Comparison of ENCODE assay signal across 14 cellular contexts in genomic region chrX:27600686-27601085, GRCh38. TPM values are rescaled to one million over a fixed set of nuclear protein-coding genes. Genes with fewer than 3 reads are reported as not detected.
DNase-seq lines count a peak whose midpoint lies in the region; ATAC-seq, FAIRE-seq and TF ChIP-seq lines count a peak whose summit lies in the region.
"Had no signal": no experiment of that assay in that cellular context is flagged by ENCODE, and none has a peak within 500 bp of the region (broad histone marks: within the 10 kb centered on the region; RNA-seq: fewer than 3 reads in every experiment).

No MANE protein-coding gene starts in this region.

- H3K9me3 Mint-ChIP-seq in Calu3 (ENCODE audit: low read depth, unreplicated experiment) (peaks cover under 1% of the 10 kb centered on the region), astrocyte (ENCODE audit: unreplicated experiment) (no peaks in the 10 kb centered on the region)
- H3K9me3 Mint-ChIP-seq: CD4-positive, CD25-positive, alpha-beta regulatory T cell had no signal

- H3K4me3 ChIP-seq in astrocyte (ENCODE audit: insufficient read depth, low read depth, low read length) (no peak overlapping the region), fibroblast of pulmonary artery (replicated peaks; ENCODE audit: low read depth, low read length) (no peak overlapping the region)

- peak; percentile 33 for DNase-seq in Calu3
- peak; percentile 47 for DNase-seq in NCI-H2171 treated with DMSO at 0.1 percent for 48 hours (lab: John Stamatoyannopoulos, UW)
- DNase-seq in astrocyte (ENCODE audit: low read depth): peak; percentile 24
- DNase-seq in fibroblast of pulmonary artery (ENCODE audit: low read depth): peak; percentile 55
- no peak for DNase-seq in ureter (ENCODE audit: low spot score)
- DNase-seq in effector CD4-positive, alpha-beta T cell: no peak
- DNase-seq: CD4-positive, CD25-positive, alpha-beta regulatory T cell; Karpas-422; NCI-H1417; NCI-H2029; NCI-H524 treated with DMSO at 0.1 percent for 48 hours; Right ventricle myocardium superior had no signal

- no peak overlapping the region for H3K9ac ChIP-seq in astrocyte (ENCODE audit: low read length)

- no peaks in the 10 kb centered on the region for H3K36me3 ChIP-seq in astrocyte (ENCODE audit: insufficient read depth, low read length)

- no peak for TF ChIP-seq CTCF in Calu3 (IDR thresholded peaks at IDR 0.05; ENCODE audit: unreplicated experiment)
- no peak for TF ChIP-seq CTCF in astrocyte (IDR thresholded peaks at IDR 0.05; ENCODE audit: insufficient read depth, low read depth, low read length)
- no peak for TF ChIP-seq CTCF in fibroblast of pulmonary artery (IDR thresholded peaks at IDR 0.05; ENCODE audit: low read length, missing control alignments)

- no peaks in the 10 kb centered on the region for H3K27me3 Mint-ChIP-seq in Calu3 (ENCODE audit: unreplicated experiment)
- no peaks in the 10 kb centered on the region for H3K27me3 Mint-ChIP-seq in astrocyte (ENCODE audit: low read depth, unreplicated experiment)
- H3K27me3 Mint-ChIP-seq: CD4-positive, CD25-positive, alpha-beta regulatory T cell had no signal

- H3K79me2 ChIP-seq in astrocyte (ENCODE audit: insufficient read depth, low read length): no peaks in the 10 kb centered on the region

- peak overlapping the region; percentile 19 for H3K27ac ChIP-seq in astrocyte (ENCODE audit: low read depth, low read length)

- H3K27me3 ChIP-seq in astrocyte (ENCODE audit: insufficient read depth, low read length): no peaks in the 10 kb centered on the region

- H3K4me1 ChIP-seq in astrocyte (ENCODE audit: insufficient read depth, low read length): no peaks in the 10 kb centered on the region

- H3K4me1 Mint-ChIP-seq in Calu3 (ENCODE audit: low read depth, unreplicated experiment): peaks cover 23% of the 10 kb centered on the region
- H3K4me1 Mint-ChIP-seq in astrocyte (ENCODE audit: low read depth, unreplicated experiment): peaks cover 6% of the 10 kb centered on the region
- H3K4me1 Mint-ChIP-seq: CD4-positive, CD25-positive, alpha-beta regulatory T cell had no signal

- no peak for FAIRE-seq in astrocyte (lab: Jason Lieb, UNC)

- no peaks in the 10 kb centered on the region for H4K20me1 ChIP-seq in astrocyte (ENCODE audit: insufficient read depth, low read length)

- H3K4me3 Mint-ChIP-seq in Calu3 (ENCODE audit: low read depth, unreplicated experiment): peak overlapping the region; percentile 36
- H3K4me3 Mint-ChIP-seq in astrocyte (ENCODE audit: unreplicated experiment): no peak overlapping the region
- H3K4me3 Mint-ChIP-seq: CD4-positive, CD25-positive, alpha-beta regulatory T cell had no signal

- no peak overlapping the region for H2AFZ ChIP-seq in astrocyte (ENCODE audit: low read depth, low read length)

- H3K36me3 Mint-ChIP-seq in Calu3 (ENCODE audit: insufficient read depth, unreplicated experiment) (peaks cover 5% of the 10 kb centered on the region), astrocyte (ENCODE audit: low read depth, unreplicated experiment) (no peaks in the 10 kb centered on the region)
- H3K36me3 Mint-ChIP-seq: CD4-positive, CD25-positive, alpha-beta regulatory T cell had no signal

- CTCF ChIA-PET in Calu3 (lab: Charles Lee): interaction anchor here (0.7 kb wide), 2 partner anchors 38 to 1143 kb away, joined by 3 to 4 read pairs; no protein-coding TSS in a partner anchor

- peak overlapping the region; percentile 11 for H3K4me2 ChIP-seq in astrocyte (ENCODE audit: low read length)

- ATAC-seq in HG03565 (IDR thresholded peaks at IDR 0.05; ENCODE audit: unreplicated experiment): no peak
- ATAC-seq: SK-N-SH treated with all-trans-retinoic acid at 6 μM for 48 hours had no signal

- BruUV-seq in Calu3 (replicated peaks; lab: Mats Ljungman, UMichigan): no TSS peak

- intact Hi-C loops in Calu3 (cut with micrococcal nuclease; ENCODE audit: unreplicated experiment): loop anchor here (2.0 to 5.0 kb wide), 2 partner anchors 20 to 82 kb away; no protein-coding TSS in a partner anchor

- H3K9me3 ChIP-seq in astrocyte (ENCODE audit: insufficient read depth, low read depth, low read length): no peaks in the 10 kb centered on the region

- peak overlapping the region; percentile 98 for H3K27ac Mint-ChIP-seq in Calu3 (ENCODE audit: unreplicated experiment)
- no peak overlapping the region for H3K27ac Mint-ChIP-seq in astrocyte (ENCODE audit: unreplicated experiment)
- H3K27ac Mint-ChIP-seq: CD4-positive, CD25-positive, alpha-beta regulatory T cell had no signal

RNA-seq across cellular contexts. Expression of gene DCAF8L2, which starts 10.5 kb away (rescaled TPM):
- total RNA-seq in Calu3 (2022) (not detected in 2 replicates), astrocyte (not detected in 2 replicates), ureter (not detected)
- total RNA-seq: CD4-positive, CD25-positive, alpha-beta regulatory T cell; Right ventricle myocardium superior had no signal

Comparison
In these comparisons a context has a peak if more than half of its experiments do, and no peak if none do; other contexts are left out.
1. DNase-seq: peak in Calu3 (single experiment), NCI-H2171 treated with DMSO at 0.1 percent for 48 hours (single experiment), astrocyte (single experiment) and fibroblast of pulmonary artery (single experiment); none in ureter (single experiment) and effector CD4-positive, alpha-beta T cell (single experiment).